In the genomic region with DNA sequence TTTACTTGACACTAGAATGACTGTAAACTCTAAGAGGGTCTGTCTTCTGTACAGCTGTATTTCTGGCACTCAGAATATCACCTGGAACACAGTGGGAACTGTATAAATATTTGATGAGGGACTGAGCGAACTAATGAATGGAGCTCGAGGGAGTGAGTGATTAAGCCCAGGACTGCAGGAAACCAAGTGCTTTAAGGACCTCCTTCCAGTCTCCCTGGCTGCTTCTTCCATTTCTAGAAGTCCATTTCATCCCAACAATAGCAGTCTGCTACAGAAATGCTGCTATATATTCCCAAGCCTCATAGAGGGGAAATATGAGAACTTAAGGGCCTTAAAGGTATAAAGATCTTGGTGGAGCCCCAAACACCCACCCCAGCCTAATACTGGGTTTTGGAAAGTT, we compare ENCODE assay signal across 30 cellular contexts. TPM values are rescaled to one million over a fixed set of nuclear protein-coding genes. Genes with fewer than 3 reads are reported as not detected.
"Had no signal": no experiment of that assay in that cellular context is flagged by ENCODE, and none has a peak within 500 bp of the region (broad histone marks: within the 10 kb centered on the region; RNA-seq: fewer than 3 reads in every experiment).

No MANE protein-coding gene starts in this region.

- H3K4me1 Mint-ChIP-seq: neural progenitor cell had no signal

- H3K36me3 ChIP-seq: neural progenitor cell, ovary, right lobe of liver, sigmoid colon, tibial nerve had no signal

- FAIRE-seq: small intestine, urothelium cell line had no signal

- H3K27ac Mint-ChIP-seq: natural killer cell; nephron; neural progenitor cell; progenitor cell of endocrine pancreas; stimulated activated effector memory CD8-positive, alpha-beta T cell treated with anti-CD3 and anti-CD28 coated beads, Interleukin-12 subunit alpha, Interleukin-12 subunit beta, amount 100 ng/mL, for 72 hours; stimulated activated naive B cell treated with anti-CD40 and anti-IgM and Interleukin-4, amounts not matched to agents 10 μg/mL and 1 μg/mL and 100 μg/mL, for 72 hours; stimulated activated naive CD8-positive, alpha-beta T cell treated with anti-CD3 and anti-CD28 coated beads, Interleukin-15, Interleukin-2, amounts not matched to agents 100 ng/mL and 50 ng/mL, for 24 hours had no signal

- H3K36me3 Mint-ChIP-seq: natural killer cell, neural progenitor cell had no signal

- H3K4me3 ChIP-seq: neural progenitor cell, ovary, psoas muscle, right lobe of liver, sigmoid colon, stomach, testis, tibial nerve, upper lobe of left lung, vagina had no signal

- DNase-seq: natural killer cell; occipital lobe; ovary; posterior cingulate gyrus; psoas muscle; right cardiac atrium; right lobe of liver; sigmoid colon; small intestine; stimulated activated CD4-positive, alpha-beta T cell treated with anti-CD3 and anti-CD28 coated beads, Interleukin-15, amount 100 ng/mL, for 24 hours; stimulated activated CD4-positive, alpha-beta T cell treated with anti-CD3 and anti-CD28 coated beads, Interleukin-2, amount 100 ng/mL, for 24 hours; stimulated activated CD4-positive, alpha-beta T cell treated with anti-CD3 and anti-CD28 coated beads, Interleukin-2, amount 100 ng/mL, for 48 hours; stimulated activated CD4-positive, alpha-beta T cell treated with anti-CD3 and anti-CD28 coated beads, Interleukin-4, amount 100 ng/mL, for 24 hours; stimulated activated naive B cell treated with anti-CD40 and anti-IgM and Interleukin-4, amounts not matched to agents 10 μg/mL and 1 μg/mL and 100 μg/mL, for 72 hours; stimulated activated naive CD4-positive, alpha-beta T cell treated with Interleukin-2 at 50 U/mL for 16 hours; stomach; testis; trophoblast cell; upper lobe of left lung had no signal

- H2AFZ ChIP-seq: neural progenitor cell, parathyroid adenoma had no signal

- H3K9ac ChIP-seq: neural progenitor cell, parathyroid adenoma had no signal

- H3K27ac ChIP-seq: neural progenitor cell, ovary, parathyroid adenoma, psoas muscle, sigmoid colon, stomach, testis, tibial nerve, upper lobe of left lung, vagina had no signal

- H3K4me1 ChIP-seq: neural progenitor cell, right lobe of liver, testis had no signal

- H3K79me2 ChIP-seq: parathyroid adenoma had no signal

- H3K27me3 ChIP-seq: ovary, right lobe of liver, stomach, testis, upper lobe of left lung, vagina had no signal

- H3K4me3 Mint-ChIP-seq: natural killer cell; nephron; neural progenitor cell; stimulated activated effector memory CD8-positive, alpha-beta T cell treated with anti-CD3 and anti-CD28 coated beads, Interleukin-12 subunit alpha, Interleukin-12 subunit beta, amount 100 ng/mL, for 72 hours; stimulated activated naive B cell treated with anti-CD40 and anti-IgM and Interleukin-4, amounts not matched to agents 10 μg/mL and 1 μg/mL and 100 μg/mL, for 72 hours; stimulated activated naive CD8-positive, alpha-beta T cell treated with anti-CD3 and anti-CD28 coated beads, Interleukin-15, Interleukin-2, amounts not matched to agents 100 ng/mL and 50 ng/mL, for 24 hours had no signal

- H3K9me3 Mint-ChIP-seq: natural killer cell; neural progenitor cell; stimulated activated effector memory CD8-positive, alpha-beta T cell treated with anti-CD3 and anti-CD28 coated beads, Interleukin-12 subunit alpha, Interleukin-12 subunit beta, amount 100 ng/mL, for 72 hours had no signal

- H3K9me3 ChIP-seq: ovary, psoas muscle, right lobe of liver, sigmoid colon, stomach, testis, tibial nerve, upper lobe of left lung, vagina had no signal

- ATAC-seq: natural killer cell; psoas muscle; right cardiac atrium; right lobe of liver; stimulated activated effector memory CD8-positive, alpha-beta T cell treated with anti-CD3 and anti-CD28 coated beads, Interleukin-12 subunit alpha, Interleukin-12 subunit beta, amount 100 ng/mL, for 72 hours; stimulated activated naive B cell treated with anti-CD40 and anti-IgM and Interleukin-4, amounts not matched to agents 10 μg/mL and 1 μg/mL and 100 μg/mL, for 72 hours had no signal

- H3K4me2 ChIP-seq: neural progenitor cell had no signal

RNA-seq across cellular contexts. Expression of a gene that starts 2.8 kb away (rescaled TPM):
- total RNA-seq: natural killer cell, progenitor cell of endocrine pancreas, skeletal muscle tissue had no signal
- polyA plus RNA-seq: neural cell had no signal

RNA-seq across cellular contexts. Expression of a gene that starts 41.5 kb away (rescaled TPM):
- polyA plus RNA-seq: neural cell had no signal
